ENCODE assay signal across 8 cellular contexts in the genomic region with DNA sequence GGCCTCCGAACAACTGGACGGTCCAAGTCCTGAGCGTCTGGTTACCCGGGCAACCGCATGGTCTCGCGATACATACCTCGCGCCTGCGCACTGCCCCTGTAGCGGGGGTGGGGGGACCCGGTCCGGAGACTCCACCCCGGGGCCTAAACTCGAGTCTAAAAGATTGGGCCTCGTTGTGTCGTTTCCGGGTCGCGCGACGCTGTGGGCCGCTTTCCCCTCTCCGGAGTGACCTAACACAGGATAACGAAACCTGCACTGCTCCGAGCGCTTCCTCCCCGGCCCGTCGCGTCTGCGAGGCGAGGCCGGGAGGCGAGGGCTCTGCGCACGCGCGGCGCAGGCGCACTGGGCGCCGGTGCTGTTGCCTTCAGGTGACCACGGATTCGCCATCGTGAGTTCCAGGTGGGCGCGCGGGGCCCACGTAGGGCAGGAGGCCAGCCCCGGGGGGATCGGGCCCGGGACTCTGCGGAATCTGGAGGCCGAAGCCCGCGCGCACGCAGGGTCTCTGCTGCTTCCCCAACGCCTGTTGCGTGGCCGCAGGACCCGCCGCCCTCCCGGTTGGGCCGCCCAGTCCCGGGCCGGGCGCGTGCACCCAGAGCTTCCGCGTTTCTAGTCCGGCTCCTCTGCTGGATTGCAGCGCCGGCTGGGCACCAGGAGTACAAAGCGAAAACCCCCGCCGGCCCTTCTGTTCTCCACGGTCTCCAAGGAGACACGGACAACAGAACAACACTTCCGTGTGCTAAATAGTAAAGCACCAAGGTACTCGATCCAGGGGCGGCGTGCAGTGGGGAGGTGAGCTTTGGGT. TPM values are rescaled to one million over a fixed set of nuclear protein-coding genes. Genes with fewer than 3 reads are reported as not detected.
A peak's percentile ranks its signal among the peaks of the same experiment; 100 is the strongest.
DNase-seq lines count a peak whose midpoint lies in the region; ATAC-seq lines count a peak whose summit lies in the region.

Gene RPP38 (plus strand): TSS at position 345 of the 802 bp plus-strand sequence. CDS start 5,960 bp downstream, outside the sequence.

- peaks cover 16% of the 10 kb centered on the region for H3K36me3 Mint-ChIP-seq in activated T-helper 1 cell treated with anti-CD3 and anti-CD28 coated beads, Interleukin-12 subunit alpha, Interleukin-12 subunit beta, Interleukin-2, Interleukin-4 antibody, amounts not matched to agents 30 ng/mL and 10 ng/mL and 1 ng/mL, durations not matched to agents 14 hours and 24 hours and 36 hours (ENCODE audit: low read depth)
- no peaks in the 10 kb centered on the region for H3K36me3 Mint-ChIP-seq in naive B cell
- H3K36me3 Mint-ChIP-seq in stimulated activated effector memory CD8-positive, alpha-beta T cell treated with anti-CD3 and anti-CD28 coated beads, Interleukin-12 subunit alpha, Interleukin-12 subunit beta, amount 100 ng/mL, for 72 hours: peaks cover 54% of the 10 kb centered on the region

- peak within 1 kb of the TSS; percentile 94 for H3K27ac ChIP-seq in GM23248
- H3K27ac ChIP-seq in Karpas-422 (ENCODE audit: low read length): peak within 1 kb of the TSS; percentile 88

- peaks cover 29% of the 10 kb centered on the region for H3K4me1 Mint-ChIP-seq in activated T-helper 1 cell treated with anti-CD3 and anti-CD28 coated beads, Interleukin-12 subunit alpha, Interleukin-12 subunit beta, Interleukin-2, Interleukin-4 antibody, amounts not matched to agents 30 ng/mL and 10 ng/mL and 1 ng/mL, durations not matched to agents 14 hours and 24 hours and 36 hours (ENCODE audit: low read depth)
- peaks cover 32 to 38% (median 35%) of the 10 kb centered on the region in 3 donors for H3K4me1 Mint-ChIP-seq in naive B cell
- peaks cover 21% of the 10 kb centered on the region for H3K4me1 Mint-ChIP-seq in stimulated activated effector memory CD8-positive, alpha-beta T cell treated with anti-CD3 and anti-CD28 coated beads, Interleukin-12 subunit alpha, Interleukin-12 subunit beta, amount 100 ng/mL, for 72 hours

- H3K27ac Mint-ChIP-seq in activated T-helper 1 cell treated with anti-CD3 and anti-CD28 coated beads, Interleukin-12 subunit alpha, Interleukin-12 subunit beta, Interleukin-2, Interleukin-4 antibody, amounts not matched to agents 30 ng/mL and 10 ng/mL and 1 ng/mL, durations not matched to agents 14 hours and 24 hours and 36 hours: peak within 1 kb of the TSS; percentile 99
- peak within 1 kb of the TSS; percentile 98 to 100 (median 99) for H3K27ac Mint-ChIP-seq in naive B cell
- H3K27ac Mint-ChIP-seq in stimulated activated effector memory CD8-positive, alpha-beta T cell treated with anti-CD3 and anti-CD28 coated beads, Interleukin-12 subunit alpha, Interleukin-12 subunit beta, amount 100 ng/mL, for 72 hours: peak within 1 kb of the TSS; percentile 99

- no peaks in the 10 kb centered on the region for H3K9me3 Mint-ChIP-seq in activated T-helper 1 cell treated with anti-CD3 and anti-CD28 coated beads, Interleukin-12 subunit alpha, Interleukin-12 subunit beta, Interleukin-2, Interleukin-4 antibody, amounts not matched to agents 30 ng/mL and 10 ng/mL and 1 ng/mL, durations not matched to agents 14 hours and 24 hours and 36 hours
- no peaks in the 10 kb centered on the region for H3K9me3 Mint-ChIP-seq in naive B cell
- no peaks in the 10 kb centered on the region for H3K9me3 Mint-ChIP-seq in stimulated activated effector memory CD8-positive, alpha-beta T cell treated with anti-CD3 and anti-CD28 coated beads, Interleukin-12 subunit alpha, Interleukin-12 subunit beta, amount 100 ng/mL, for 72 hours

- H3K4me3 ChIP-seq in GM23248: peak within 1 kb of the TSS; percentile 87
- H3K4me3 ChIP-seq in Karpas-422 (ENCODE audit: low read length): peak within 1 kb of the TSS; percentile 94

- WGBS in GM23248 (ENCODE audit: low coverage in 1 of 2, low lambda C conversion rate in 2 of 2, missing lambda C conversion rate in 2 of 2), 2 experiments: 1% methylated on average over 57 to 69 of the region's 84 CpGs

- H3K4me1 ChIP-seq in GM23248 (ENCODE audit: insufficient read depth) (peaks cover 13% of the 10 kb centered on the region), Karpas-422 (ENCODE audit: low read length) (peaks cover 19% of the 10 kb centered on the region)

- H3K27me3 Mint-ChIP-seq in activated T-helper 1 cell treated with anti-CD3 and anti-CD28 coated beads, Interleukin-12 subunit alpha, Interleukin-12 subunit beta, Interleukin-2, Interleukin-4 antibody, amounts not matched to agents 30 ng/mL and 10 ng/mL and 1 ng/mL, durations not matched to agents 14 hours and 24 hours and 36 hours (ENCODE audit: insufficient read depth): peaks cover 10% of the 10 kb centered on the region
- peaks cover 0 to 1% (median 0%) of the 10 kb centered on the region in 3 donors for H3K27me3 Mint-ChIP-seq in naive B cell

- peaks cover 5% of the 10 kb centered on the region; the same call in 1 of the 2 replicates for H3F3A ChIP-seq in GM23248 (ENCODE audit: insufficient read depth)

- intact Hi-C loops in activated T-helper 1 cell treated with anti-CD3 and anti-CD28 coated beads, Interleukin-12 subunit alpha, Interleukin-12 subunit beta, Interleukin-2, Interleukin-4 antibody, amounts not matched to agents 30 ng/mL and 10 ng/mL and 1 ng/mL, durations not matched to agents 14 hours and 24 hours and 36 hours (cut with micrococcal nuclease): loop anchor here (1.0 to 5.0 kb wide), 9 partner anchors 9 to 450 kb away; partner anchors contain the start of genes ACBD7, CDNF, DCLRE1C and HSPA14

- H3K4me3 Mint-ChIP-seq in activated T-helper 1 cell treated with anti-CD3 and anti-CD28 coated beads, Interleukin-12 subunit alpha, Interleukin-12 subunit beta, Interleukin-2, Interleukin-4 antibody, amounts not matched to agents 30 ng/mL and 10 ng/mL and 1 ng/mL, durations not matched to agents 14 hours and 24 hours and 36 hours: peak within 1 kb of the TSS; percentile 100
- peak within 1 kb of the TSS; percentile 89 to 99 (median 96) for H3K4me3 Mint-ChIP-seq in naive B cell
- H3K4me3 Mint-ChIP-seq in stimulated activated effector memory CD8-positive, alpha-beta T cell treated with anti-CD3 and anti-CD28 coated beads, Interleukin-12 subunit alpha, Interleukin-12 subunit beta, amount 100 ng/mL, for 72 hours: peak within 1 kb of the TSS; percentile 97

- H3K9me3 ChIP-seq in GM23248 (ENCODE audit: low read depth): no peaks in the 10 kb centered on the region
- no peaks in the 10 kb centered on the region for H3K9me3 ChIP-seq in Karpas-422 (ENCODE audit: low read length)

- H3K4me2 ChIP-seq in GM23248 (ENCODE audit: unreplicated experiment) (peak within 1 kb of the TSS; percentile 94), Karpas-422 (ENCODE audit: low read depth, low read length, poor library complexity, severe bottlenecking) (peak within 1 kb of the TSS; percentile 96)

- peaks cover under 1% of the 10 kb centered on the region; the same call in 1 of the 2 replicates for H3K36me3 ChIP-seq in GM23248 (ENCODE audit: low read depth)
- peaks cover 10% of the 10 kb centered on the region; the same call in 1 of the 2 replicates for H3K36me3 ChIP-seq in Karpas-422 (ENCODE audit: insufficient read depth, low read length)

- in situ Hi-C loops in GM23248 (cut with MboI): no loop called here

- H2AFZ ChIP-seq in GM23248 (peak within 1 kb of the TSS; percentile 100), Karpas-422 (ENCODE audit: low read length) (peak within 1 kb of the TSS; percentile 98)

- no peaks in the 10 kb centered on the region for H4K20me1 ChIP-seq in GM23248 (ENCODE audit: insufficient read depth)
- H4K20me1 ChIP-seq in Karpas-422 (ENCODE audit: insufficient read depth, low read depth, low read length): peaks cover 27% of the 10 kb centered on the region

- H3K9ac ChIP-seq in GM23248: peak within 1 kb of the TSS; percentile 95
- peak within 1 kb of the TSS; percentile 89 for H3K9ac ChIP-seq in Karpas-422 (ENCODE audit: low read length)

- no peaks in the 10 kb centered on the region for H3K27me3 ChIP-seq in GM23248 (replicated peaks; ENCODE audit: insufficient read depth)
- no peaks in the 10 kb centered on the region; the same call in 1 of the 2 replicates for H3K27me3 ChIP-seq in Karpas-422 (ENCODE audit: low read length)

- DNase-seq in Daoy (ENCODE audit: low read depth) (peak; percentile 95), GM23248 (peak; percentile 98), Karpas-422 (peak; percentile 98), RPMI7951 (ENCODE audit: low read depth) (peak; percentile 94), fibroblast of gingiva (ENCODE audit: low read depth) (peak; percentile 95), naive B cell (peak; percentile 95)
- DNase-seq in activated T-helper 1 cell treated with anti-CD3 and anti-CD28 coated beads, Interleukin-12 subunit alpha, Interleukin-12 subunit beta, Interleukin-2, Interleukin-4 antibody, amounts not matched to agents 30 ng/mL and 10 ng/mL and 1 ng/mL, durations not matched to agents 14 hours and 24 hours and 36 hours (ENCODE audit: low spot score): peak; percentile 94
- peak; percentile 98 to 100 for DNase-seq in stimulated activated effector memory CD8-positive, alpha-beta T cell treated with anti-CD3 and anti-CD28 coated beads, Interleukin-12 subunit alpha, Interleukin-12 subunit beta, amount 100 ng/mL, for 72 hours (ENCODE audit: low spot score in 2 of 2)

- H3K79me2 ChIP-seq in GM23248 (ENCODE audit: insufficient read depth) (peaks cover 46% of the 10 kb centered on the region), Karpas-422 (ENCODE audit: low read length) (peaks cover 48% of the 10 kb centered on the region)

- ATAC-seq in naive B cell (ENCODE audit: low read depth in 2 of 2): peak; percentile 73 to 76
- peak; percentile 92 for ATAC-seq in stimulated activated effector memory CD8-positive, alpha-beta T cell treated with anti-CD3 and anti-CD28 coated beads, Interleukin-12 subunit alpha, Interleukin-12 subunit beta, amount 100 ng/mL, for 72 hours

- no peaks in the 10 kb centered on the region for H3K9me2 ChIP-seq in GM23248 (ENCODE audit: insufficient read depth)
- H3K9me2 ChIP-seq in Karpas-422 (replicated peaks; ENCODE audit: insufficient read depth, low read length): no peaks in the 10 kb centered on the region

RNA-seq across cellular contexts. Expression of gene RPP38, which starts in this region (rescaled TPM):
- total RNA-seq in Daoy (2014; rRNA removed; shearing (Covaris generic)): 6.6 and 8.8 TPM in 2 replicates
- 8.0 and 8.9 TPM in 2 replicates for total RNA-seq in GM23248 (2014; rRNA removed; shearing (Covaris generic))
- 19.0 and 22.1 TPM in 2 replicates for polyA plus RNA-seq in GM23248 (2016; fragmentation: Nextera tagmentation; extraction: Ambion mirVana)
- total RNA-seq in Karpas-422 (2014; rRNA removed; shearing (Covaris generic); ENCODE audit: low replicate concordance): 18.0 and 24.3 TPM in 2 replicates
- total RNA-seq in RPMI7951 (2014; rRNA removed; shearing (Covaris generic)): 17.1 and 20.5 TPM in 2 replicates
- 19.6 and 24.8 TPM in 2 replicates for total RNA-seq in activated T-helper 1 cell treated with anti-CD3 and anti-CD28 coated beads, Interleukin-12 subunit alpha, Interleukin-12 subunit beta, Interleukin-2, Interleukin-4 antibody, amounts not matched to agents 30 ng/mL and 10 ng/mL and 1 ng/mL, durations not matched to agents 14 hours and 24 hours and 36 hours
- polyA plus RNA-seq in naive B cell (ENCODE audit: low read depth in 6 of 6): 10 to 100 TPM; 21.0 to 37.8 (median 30.4) TPM

Comparison
In these comparisons a context has a peak if more than half of its experiments do, and no peak if none do; other contexts are left out.
1. Peak in every context shown above with its lines: DNase-seq, ATAC-seq, H3K4me3 ChIP-seq and H3K27ac ChIP-seq.